3 cellular contexts compared by ENCODE assay signal in genomic region chr10:29035721-29036120, GRCh38.
TF ChIP-seq lines count a peak whose summit lies in the region.

No MANE protein-coding gene starts in this region.

TF ChIP-seq in A549, 52 proteins besides CTCF, POLR2A, EP300 and RAD21:
- TF ChIP-seq CBX8 (IDR thresholded peaks at IDR 0.05) (no peak), MAFK (IDR thresholded peaks at IDR 0.05; ENCODE audit: partially characterized antibody) (peak; percentile 94)

TF ChIP-seq in IMR-90, 13 proteins besides CTCF, POLR2A, EP300 and RAD21:
- no peak for TF ChIP-seq RFX5 (IDR thresholded peaks at IDR 0.05; ENCODE audit: low read depth, low read length)
- peak; percentile 98 for TF ChIP-seq MAFK (IDR thresholded peaks at IDR 0.05; ENCODE audit: low read depth, low read length)

TF ChIP-seq in H1, 55 proteins besides CTCF, POLR2A, EP300 and RAD21:
- peak; percentile 62; the same call in 1 of the 2 replicates for TF ChIP-seq MAFK (IDR thresholded peaks at IDR 0.05; ENCODE audit: low read depth, low read length)
- no peak for TF ChIP-seq RFX5 (IDR thresholded peaks at IDR 0.05; ENCODE audit: borderline replicate concordance, low read depth, low read length)
- no peak for TF ChIP-seq TAF1 (IDR thresholded peaks at IDR 0.05; ENCODE audit: low read depth, low read length)
- no peak for TF ChIP-seq CEBPB (IDR thresholded peaks at IDR 0.05; ENCODE audit: low read depth, low read length)
- no peak for TF ChIP-seq EGR1 (IDR thresholded peaks at IDR 0.05; ENCODE audit: borderline replicate concordance, low read depth, low read length)
